In the genomic region with DNA sequence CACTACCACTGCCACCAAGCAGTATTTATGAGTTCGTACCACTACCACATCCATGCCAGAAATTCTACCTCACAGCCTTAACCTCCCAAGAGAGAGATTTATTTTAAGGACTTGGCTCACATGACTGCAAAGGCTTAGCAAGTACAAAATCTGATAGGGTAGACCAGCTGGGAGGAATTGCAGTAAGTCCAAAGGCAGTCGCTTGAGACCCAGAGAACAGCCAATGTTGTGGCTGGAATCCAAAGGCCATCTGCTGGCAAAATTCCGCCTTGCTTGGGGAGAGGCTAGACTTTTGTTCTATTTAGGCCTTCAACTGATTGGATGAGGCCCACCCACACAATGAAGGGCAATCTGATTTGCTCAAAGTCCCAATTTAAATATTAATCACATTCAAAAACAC, we compare ENCODE assay signal across 17 cellular contexts.
DNase-seq lines count a peak whose midpoint lies in the region; ATAC-seq, FAIRE-seq and TF ChIP-seq lines count a peak whose summit lies in the region.
"Had no signal": no experiment of that assay in that cellular context is flagged by ENCODE, and none has a peak within 500 bp of the region (broad histone marks: within the 10 kb centered on the region; RNA-seq: fewer than 3 reads in every experiment).

No MANE protein-coding gene starts in this region.

- WGBS in aorta, 2 donors = 4 to 6% methylated on average over 3 of the region's 3 CpGs
- 79% methylated on average over 3 of the region's 3 CpGs for WGBS in suprapubic skin

- no peaks in the 10 kb centered on the region for H3K79me2 ChIP-seq in endothelial cell of umbilical vein (ENCODE audit: control insufficient read depth, insufficient read depth, low read length)

- TF ChIP-seq EP300 in suprapubic skin (IDR thresholded peaks at IDR 0.05) = no peak

- intact Hi-C loops in left ventricle myocardium superior (cut with micrococcal nuclease) = no loop called here
- intact Hi-C loops in left ventricle myocardium inferior (cut with micrococcal nuclease) = no loop called here
- intact Hi-C loops in endothelial cell of umbilical vein (cut with micrococcal nuclease) = no loop called here
- intact Hi-C loops in aorta (cut with DNase I) = no loop called here

- H3K4me1 ChIP-seq in left ventricle myocardium inferior (no peaks in the 10 kb centered on the region), endothelial cell of umbilical vein (ENCODE audit: control insufficient read depth, extremely low read depth, insufficient read depth, low read length) (no peaks in the 10 kb centered on the region), aorta (ENCODE audit: control insufficient read depth in 1 of 2, insufficient read depth in 2 of 2, low read length in 2 of 2) (no peaks in the 10 kb centered on the region), suprapubic skin (no peaks in the 10 kb centered on the region)
- H3K4me1 ChIP-seq: BLaER1, Caco-2 had no signal

- no TSS peak for BruUV-seq in endothelial cell of umbilical vein (replicated peaks; lab: Mats Ljungman, UMichigan)

- H4K20me1 ChIP-seq in endothelial cell of umbilical vein (replicated peaks; ENCODE audit: control insufficient read depth, extremely low read depth, insufficient read depth, low read length) = no peaks in the 10 kb centered on the region
- H4K20me1 ChIP-seq: BLaER1 had no signal

- no peak for TF ChIP-seq POLR2A in endothelial cell of umbilical vein (IDR thresholded peaks at IDR 0.05; ENCODE audit: low read depth, low read length)
- TF ChIP-seq POLR2A in suprapubic skin (IDR thresholded peaks at IDR 0.05) = no peak

- no peak overlapping the region for H3K9ac ChIP-seq in endothelial cell of umbilical vein (replicated peaks; ENCODE audit: extremely low read depth, insufficient read depth, low read length)
- H3K9ac ChIP-seq: BLaER1, GM23248 had no signal

- H3K27me3 ChIP-seq in left ventricle myocardium inferior (ENCODE audit: low read depth) (no peaks in the 10 kb centered on the region), endothelial cell of umbilical vein (ENCODE audit: control insufficient read depth in 2 of 2, insufficient read depth in 2 of 2, low read length in 2 of 2) (peaks cover 0 to 6% of the 10 kb centered on the region in 2 experiments), aorta (ENCODE audit: control insufficient read depth in 1 of 2, insufficient read depth in 2 of 2, low read length in 1 of 2) (no peaks in the 10 kb centered on the region), suprapubic skin (no peaks in the 10 kb centered on the region)
- H3K27me3 ChIP-seq: BLaER1 had no signal

- ATAC-seq in left ventricle myocardium superior (peak; percentile 67), aorta (ENCODE audit: low FRiP score) (peak; percentile 64)
- ATAC-seq: GM12878 had no signal

- POLR2A ChIA-PET in endothelial cell of umbilical vein (lab: Charles Lee) = no interaction called here

- CTCF ChIA-PET in endothelial cell of umbilical vein (lab: Charles Lee) = no interaction called here

- no peak overlapping the region for H3K4me3 ChIP-seq in left ventricle myocardium inferior
- H3K4me3 ChIP-seq in endothelial cell of umbilical vein (replicated peaks in 1 of 3; ENCODE audit: insufficient read depth in 1 of 3, low read depth in 1 of 3, low read length in 3 of 3) = no peak overlapping the region
- no peak overlapping the region for H3K4me3 ChIP-seq in aorta (ENCODE audit: low read length in 2 of 2)
- H3K4me3 ChIP-seq in suprapubic skin = no peak overlapping the region
- H3K4me3 ChIP-seq: BLaER1, GM12878, GM23248 had no signal

- H3K9me1 ChIP-seq in endothelial cell of umbilical vein (replicated peaks; ENCODE audit: control insufficient read depth, extremely low read depth, insufficient read depth, low read length) = no peaks in the 10 kb centered on the region

- no peaks in the 10 kb centered on the region for H3K36me3 ChIP-seq in left ventricle myocardium inferior
- H3K36me3 ChIP-seq in endothelial cell of umbilical vein (ENCODE audit: control insufficient read depth in 2 of 2, extremely low read depth in 1 of 2, insufficient read depth in 2 of 2, low read length in 2 of 2) = no peaks in the 10 kb centered on the region
- no peaks in the 10 kb centered on the region for H3K36me3 ChIP-seq in aorta (ENCODE audit: control insufficient read depth in 1 of 2, insufficient read depth in 2 of 2, low read length in 1 of 2)
- H3K36me3 ChIP-seq in suprapubic skin = no peaks in the 10 kb centered on the region
- H3K36me3 ChIP-seq: BLaER1 had no signal

- dilution Hi-C loops in endothelial cell of umbilical vein (cut with MboI; ENCODE audit: extremely low pct_ligation_motif_present, low sequenced_read_pairs) = no loop called here

- H3K27ac ChIP-seq in left ventricle myocardium inferior (replicated peaks) = no peak overlapping the region
- no peak overlapping the region for H3K27ac ChIP-seq in endothelial cell of umbilical vein (ENCODE audit: insufficient read depth, low read depth, low read length)
- no peak overlapping the region for H3K27ac ChIP-seq in aorta (ENCODE audit: low read depth in 1 of 2, low read length in 2 of 2)
- no peak overlapping the region for H3K27ac ChIP-seq in suprapubic skin
- H3K27ac ChIP-seq: 22Rv1, BLaER1, GM23248 had no signal

- no peak for TF ChIP-seq CTCF in left ventricle myocardium inferior (IDR thresholded peaks at IDR 0.05; ENCODE audit: borderline replicate concordance)
- TF ChIP-seq CTCF in endothelial cell of umbilical vein (IDR thresholded peaks at IDR 0.05; ENCODE audit: extremely low read depth in 1 of 2, insufficient read depth in 1 of 2, low read depth in 1 of 2, low read length in 2 of 2) = no peak
- TF ChIP-seq CTCF in suprapubic skin (IDR thresholded peaks at IDR 0.05) = no peak

- H3K9me3 ChIP-seq in left ventricle myocardium inferior (replicated peaks) (peaks cover 16% of the 10 kb centered on the region), endothelial cell of umbilical vein (replicated peaks; ENCODE audit: control insufficient read depth, insufficient read depth, low read length) (no peaks in the 10 kb centered on the region), aorta (ENCODE audit: control insufficient read depth, low read length) (no peaks in the 10 kb centered on the region), suprapubic skin (no peaks in the 10 kb centered on the region)

- no peak overlapping the region for H2AFZ ChIP-seq in endothelial cell of umbilical vein (ENCODE audit: low read depth, low read length)
- H2AFZ ChIP-seq: GM23248 had no signal

- peak; percentile 24 for FAIRE-seq in endothelial cell of umbilical vein (lab: Jason Lieb, UNC)
- FAIRE-seq: GM12878, GM18507 had no signal

- no peak overlapping the region for H3K4me2 ChIP-seq in endothelial cell of umbilical vein (ENCODE audit: insufficient read depth, low read length)
- H3K4me2 ChIP-seq: BLaER1 had no signal

- DNase-seq in DMS53 (lab: John Stamatoyannopoulos, UW) (peak; percentile 0), DMS53 treated with DMSO at 0.1 percent for 48 hours (lab: John Stamatoyannopoulos, UW; ENCODE audit: unreplicated experiment) (no peak), left ventricle myocardium superior (no peak), left ventricle myocardium inferior (no peak), endothelial cell of umbilical vein (ENCODE audit: low read depth, low spot score) (no peak), aorta (no peak), ureter (ENCODE audit: low spot score) (no peak), suprapubic skin (ENCODE audit: low spot score in 2 of 2) (no peak)
- DNase-seq: CD8-positive, alpha-beta memory T cell; DMS79; GM23248; H7 had no signal

TF ChIP-seq in endothelial cell of umbilical vein, 7 proteins besides CTCF, POLR2A, EP300 and RAD21:
- TF ChIP-seq, protein P1, sequence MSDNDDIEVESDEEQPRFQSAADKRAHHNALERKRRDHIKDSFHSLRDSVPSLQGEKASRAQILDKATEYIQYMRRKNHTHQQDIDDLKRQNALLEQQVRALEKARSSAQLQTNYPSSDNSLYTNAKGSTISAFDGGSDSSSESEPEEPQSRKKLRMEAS (IDR thresholded peaks at IDR 0.05; ENCODE audit: insufficient read depth, insufficient read length) = no peak
- TF ChIP-seq MYC (IDR thresholded peaks at IDR 0.05; ENCODE audit: low read depth, low read length) = no peak
- TF ChIP-seq JUN (IDR thresholded peaks at IDR 0.05; ENCODE audit: borderline replicate concordance, insufficient read depth, insufficient read length, low read depth) = no peak
- TF ChIP-seq EZH2 (IDR thresholded peaks at IDR 0.05; ENCODE audit: borderline replicate concordance, low read depth, low read length, severe bottlenecking) = no peak
- TF ChIP-seq POLR2AphosphoS5 (IDR thresholded peaks at IDR 0.05; ENCODE audit: insufficient read depth, low read depth, low read length) = no peak
- TF ChIP-seq GATA2 (IDR thresholded peaks at IDR 0.05; ENCODE audit: insufficient read depth, insufficient read length, low read depth, low read length) = no peak
- TF ChIP-seq FOS (IDR thresholded peaks at IDR 0.05; ENCODE audit: borderline replicate concordance, insufficient read depth, low read length) = no peak
